Comparison of ENCODE assay signal across 1 cellular context in genomic region chr15:64896371-64897069, GRCh38.
TF ChIP-seq lines count a peak whose summit lies in the region.

No MANE protein-coding gene starts in this region.

TF ChIP-seq in H1, 55 proteins besides CTCF, POLR2A, EP300 and RAD21:
- TF ChIP-seq JUN (IDR thresholded peaks at IDR 0.05; ENCODE audit: low read depth, low read length) (no peak), BACH1 (IDR thresholded peaks at IDR 0.05; ENCODE audit: low read length) (no peak), SUZ12 (IDR thresholded peaks at IDR 0.05; ENCODE audit: low read length) (no peak), SP1 (IDR thresholded peaks at IDR 0.05; ENCODE audit: low read depth, low read length) (no peak), SIRT6 (IDR thresholded peaks at IDR 0.05; ENCODE audit: low read length) (no peak), KDM4A (IDR thresholded peaks at IDR 0.05; ENCODE audit: low read depth, low read length, severe bottlenecking) (no peak), KDM5A (IDR thresholded peaks at IDR 0.05; ENCODE audit: low read length) (no peak), TEAD4 (IDR thresholded peaks at IDR 0.05; ENCODE audit: low read depth, low read length) (no peak), CHD1 (IDR thresholded peaks at IDR 0.05; ENCODE audit: low read depth, low read length) (no peak), SIN3A (conservative IDR thresholded peaks at IDR 0.05 in 1 of 2, IDR thresholded peaks at IDR 0.05 in 1 of 2; ENCODE audit: low read depth in 1 of 2, low read length in 2 of 2) (no peak), POLR2AphosphoS5 (IDR thresholded peaks at IDR 0.05; ENCODE audit: low read depth, low read length) (no peak), HDAC6 (IDR thresholded peaks at IDR 0.05; ENCODE audit: low read depth, low read length) (no peak), NANOG (IDR thresholded peaks at IDR 0.05; ENCODE audit: insufficient read depth, low read depth, low read length, poor library complexity, severe bottlenecking) (no peak), BRCA1 (IDR thresholded peaks at IDR 0.05; ENCODE audit: low read depth, low read length) (no peak), E2F6 (IDR thresholded peaks at IDR 0.05) (no peak), KDM1A (IDR thresholded peaks at IDR 0.05; ENCODE audit: borderline replicate concordance, low read length) (no peak), BCL11A (IDR thresholded peaks at IDR 0.05; ENCODE audit: low read depth in 2 of 2, low read length in 2 of 2) (no peak), SP4 (IDR thresholded peaks at IDR 0.05; ENCODE audit: low read length) (no peak), ATF3 (IDR thresholded peaks at IDR 0.05; ENCODE audit: insufficient read depth, low read depth, low read length) (no peak)
